ENCODE assay signal across 9 cellular contexts in the genomic region with DNA sequence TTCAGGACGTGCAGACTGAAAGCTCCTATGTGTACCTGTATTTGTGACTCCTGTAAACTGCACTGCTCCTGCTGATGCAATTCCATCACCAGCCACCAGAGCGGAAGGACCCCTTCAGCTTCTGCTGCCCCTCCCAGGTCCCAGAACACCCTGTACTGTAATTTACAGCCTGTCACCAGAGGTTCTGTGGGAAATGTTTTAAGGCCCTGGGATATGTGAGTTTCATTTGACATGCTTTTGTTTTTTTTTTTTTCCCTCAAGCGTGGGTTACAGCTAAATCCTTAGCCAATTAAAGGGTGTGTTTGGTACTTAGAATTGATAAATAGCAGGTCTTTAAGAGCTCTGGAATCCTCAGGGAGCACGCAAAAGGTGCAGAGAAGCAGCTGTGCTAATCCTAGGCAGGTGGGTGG.
DNase-seq lines count a peak whose midpoint lies in the region; ATAC-seq and TF ChIP-seq lines count a peak whose summit lies in the region.
"Had no signal": no experiment of that assay in that cellular context is flagged by ENCODE, and none has a peak within 500 bp of the region (broad histone marks: within the 10 kb centered on the region; RNA-seq: fewer than 3 reads in every experiment).

No MANE protein-coding gene starts in this region.

- H3K36me3 ChIP-seq in osteoblast (ENCODE audit: insufficient read depth, low read length) = no peaks in the 10 kb centered on the region

- H3K79me2 ChIP-seq in osteoblast (ENCODE audit: insufficient read depth, low read length) = no peaks in the 10 kb centered on the region

- H3K27me3 ChIP-seq in osteoblast (ENCODE audit: insufficient read depth, low read length) = no peaks in the 10 kb centered on the region

- H3K4me2 ChIP-seq in osteoblast (ENCODE audit: insufficient read depth, low read length) = no peak overlapping the region

- POLR2A ChIA-PET in MCF 10A (lab: Yijun Ruan, JAX) = interaction anchor here (0.8 to 1.2 kb wide), 2 partner anchors 9 to 11 kb away, joined by 3 read pairs; no protein-coding TSS in a partner anchor

- H3K36me3 Mint-ChIP-seq in activated naive CD4-positive, alpha-beta T cell treated with anti-CD3 and anti-CD28 coated beads for 36 hours (ENCODE audit: low read depth) = no peaks in the 10 kb centered on the region
- H3K36me3 Mint-ChIP-seq in MCF 10A (ENCODE audit: insufficient read depth, unreplicated experiment) = peaks cover 40% of the 10 kb centered on the region
- H3K36me3 Mint-ChIP-seq: activated naive CD4-positive, alpha-beta T cell treated with anti-CD3 and anti-CD28 coated beads, Interleukin-2, amount 50 U/mL, for 24 hours had no signal

- no peaks in the 10 kb centered on the region for H3K27me3 Mint-ChIP-seq in activated naive CD4-positive, alpha-beta T cell treated with anti-CD3 and anti-CD28 coated beads for 36 hours (ENCODE audit: low read depth)
- no peaks in the 10 kb centered on the region for H3K27me3 Mint-ChIP-seq in MCF 10A (ENCODE audit: insufficient read depth, unreplicated experiment)
- H3K27me3 Mint-ChIP-seq: activated naive CD4-positive, alpha-beta T cell treated with anti-CD3 and anti-CD28 coated beads, Interleukin-2, amount 50 U/mL, for 24 hours had no signal

- H4K20me1 ChIP-seq in osteoblast (ENCODE audit: insufficient read depth, low read length) = no peaks in the 10 kb centered on the region

- TF ChIP-seq CTCF in MCF 10A (IDR thresholded peaks at IDR 0.05; ENCODE audit: unreplicated experiment) (peak; percentile 42), osteoblast (IDR thresholded peaks at IDR 0.05; ENCODE audit: extremely low read depth, low read depth, low read length) (peak; percentile 45)

- H3K27ac ChIP-seq in osteoblast (ENCODE audit: low read depth, low read length) = no peak overlapping the region

- H3K4me1 ChIP-seq in osteoblast (ENCODE audit: insufficient read depth, low read length) = no peaks in the 10 kb centered on the region

- H2AFZ ChIP-seq in osteoblast (ENCODE audit: low read length) = no peak overlapping the region

- no peaks in the 10 kb centered on the region for H3K9me3 ChIP-seq in osteoblast (ENCODE audit: low read depth, low read length)

- DNase-seq in activated naive CD4-positive, alpha-beta T cell treated with anti-CD3 and anti-CD28 coated beads for 36 hours = peak; percentile 8
- no peak for DNase-seq in activated naive CD4-positive, alpha-beta T cell treated with anti-CD3 and anti-CD28 coated beads, Interleukin-2, amount 50 U/mL, for 16 hours
- peak; percentile 48 to 56 for DNase-seq in NCI-H1930 (lab: John Stamatoyannopoulos, UW)
- peak; percentile 39 for DNase-seq in MCF 10A (ENCODE audit: unreplicated experiment)
- DNase-seq in osteoblast (ENCODE audit: insufficient read length, low spot score, missing footprints) = no peak
- no peak for DNase-seq in middle frontal gyrus (ENCODE audit: extremely low spot score, low spot score)
- no peak for DNase-seq in activated CD4-positive, alpha-beta T cell treated with anti-CD3 and anti-CD28 coated beads for 1 hour

- H3K4me3 Mint-ChIP-seq in activated naive CD4-positive, alpha-beta T cell treated with anti-CD3 and anti-CD28 coated beads for 36 hours = no peak overlapping the region
- no peak overlapping the region for H3K4me3 Mint-ChIP-seq in MCF 10A (ENCODE audit: unreplicated experiment)
- H3K4me3 Mint-ChIP-seq: activated naive CD4-positive, alpha-beta T cell treated with anti-CD3 and anti-CD28 coated beads, Interleukin-2, amount 50 U/mL, for 24 hours had no signal

- H3K4me1 Mint-ChIP-seq in activated naive CD4-positive, alpha-beta T cell treated with anti-CD3 and anti-CD28 coated beads for 36 hours (ENCODE audit: low read depth) = no peaks in the 10 kb centered on the region
- H3K4me1 Mint-ChIP-seq in MCF 10A (ENCODE audit: insufficient read depth, unreplicated experiment) = peaks cover 13% of the 10 kb centered on the region
- H3K4me1 Mint-ChIP-seq: activated naive CD4-positive, alpha-beta T cell treated with anti-CD3 and anti-CD28 coated beads, Interleukin-2, amount 50 U/mL, for 24 hours had no signal

- H3K9me3 Mint-ChIP-seq in activated naive CD4-positive, alpha-beta T cell treated with anti-CD3 and anti-CD28 coated beads for 36 hours = no peaks in the 10 kb centered on the region
- H3K9me3 Mint-ChIP-seq in MCF 10A (ENCODE audit: unreplicated experiment) = no peaks in the 10 kb centered on the region
- H3K9me3 Mint-ChIP-seq: activated naive CD4-positive, alpha-beta T cell treated with anti-CD3 and anti-CD28 coated beads, Interleukin-2, amount 50 U/mL, for 24 hours had no signal

- intact Hi-C loops in activated naive CD4-positive, alpha-beta T cell treated with anti-CD3 and anti-CD28 coated beads for 36 hours (cut with micrococcal nuclease) = no loop called here
- intact Hi-C loops in MCF 10A (cut with micrococcal nuclease) = no loop called here

- H3K27ac Mint-ChIP-seq in activated naive CD4-positive, alpha-beta T cell treated with anti-CD3 and anti-CD28 coated beads for 36 hours = no peak overlapping the region
- H3K27ac Mint-ChIP-seq in MCF 10A (ENCODE audit: low read depth, unreplicated experiment) = no peak overlapping the region
- H3K27ac Mint-ChIP-seq: activated naive CD4-positive, alpha-beta T cell treated with anti-CD3 and anti-CD28 coated beads, Interleukin-2, amount 50 U/mL, for 24 hours had no signal

- no peak overlapping the region for H3K4me3 ChIP-seq in osteoblast (ENCODE audit: insufficient read depth, low read length)

- CTCF ChIA-PET in activated naive CD4-positive, alpha-beta T cell treated with anti-CD3 and anti-CD28 coated beads for 36 hours (lab: Charles Lee) = no interaction called here
- CTCF ChIA-PET in MCF 10A (lab: Yijun Ruan, JAX) = interaction anchor here (0.6 to 1.3 kb wide), 8 partner anchors 9 to 429 kb away, joined by 3 to 5 read pairs (median 3); no protein-coding TSS in a partner anchor

- peak; percentile 72 for ATAC-seq in HG02759 (IDR thresholded peaks at IDR 0.05; ENCODE audit: unreplicated experiment)

- no TSS peak for BruUV-seq in MCF 10A (replicated peaks; lab: Mats Ljungman, UMichigan)

Comparison
In these comparisons a context has a peak if more than half of its experiments do, and no peak if none do; other contexts are left out.
1. DNase-seq: peak in activated naive CD4-positive, alpha-beta T cell treated with anti-CD3 and anti-CD28 coated beads for 36 hours (single experiment), NCI-H1930 (2 of 2) and MCF 10A (single experiment); none in activated naive CD4-positive, alpha-beta T cell treated with anti-CD3 and anti-CD28 coated beads, Interleukin-2, amount 50 U/mL, for 16 hours (single experiment), osteoblast (single experiment), middle frontal gyrus (single experiment) and activated CD4-positive, alpha-beta T cell treated with anti-CD3 and anti-CD28 coated beads for 1 hour (single experiment).